1 cellular context compared by ENCODE assay signal in genomic region chr1:156429308-156430060, GRCh38.
TF ChIP-seq lines count a peak whose summit lies in the region.

No MANE protein-coding gene starts in this region.

TF ChIP-seq in WTC11, 78 proteins besides CTCF, POLR2A, EP300 and RAD21:
- TF ChIP-seq PRDM15 (CRISPR knock-in tag; IDR thresholded peaks at IDR 0.05) = 0 out of 2 replicates have a peak, but pooled peaks have one; percentile 0
- no peak for TF ChIP-seq USF2 (CRISPR knock-in tag; IDR thresholded peaks at IDR 0.05)
- no peak for TF ChIP-seq RORB (CRISPR knock-in tag; IDR thresholded peaks at IDR 0.05)
